In genomic region chr12:6493580-6494350, GRCh38 we compare ENCODE assay signal across 1 cellular context.
A peak's percentile ranks its signal among the peaks of the same experiment; 100 is the strongest.
TF ChIP-seq lines count a peak whose summit lies in the region.

NCAPD2 (plus strand) TSS chr12:6494102; CDS start chr12:6495099, 997 bp downstream.

TF ChIP-seq in GM12878, 131 proteins besides CTCF, POLR2A, EP300 and RAD21 (continued from another document and continues in another):
- TF ChIP-seq ZBTB40 (IDR thresholded peaks at IDR 0.05; ENCODE audit: borderline replicate concordance) (0 out of 2 replicates have a peak, but pooled peaks have one; percentile 7), EGR1 (IDR thresholded peaks at IDR 0.05; ENCODE audit: borderline replicate concordance in 1 of 2, low read depth in 2 of 2, low read length in 2 of 2) (peak in 1 of 2 experiments; percentile 96; a peak in 2 of 3 replicates), ZNF687 (IDR thresholded peaks at IDR 0.05) (peak; percentile 38; the same call in 1 of the 2 replicates), BCL3 (IDR thresholded peaks at IDR 0.05; ENCODE audit: borderline replicate concordance, insufficient read depth, low read depth, low read length, poor library complexity, severe bottlenecking) (no peak), CHD2 (IDR thresholded peaks at IDR 0.05; ENCODE audit: borderline replicate concordance, low read depth, low read length) (peak; percentile 46; the same call in 1 of the 2 replicates), STAT1 (conservative IDR thresholded peaks at IDR 0.05) (0 out of 2 replicates have a peak, but pooled peaks have one; percentile 8), SMC3 (IDR thresholded peaks at IDR 0.05; ENCODE audit: borderline replicate concordance, low read length) (peak; percentile 25; the same call in 1 of the 2 replicates), HSF1 (IDR thresholded peaks at IDR 0.05; ENCODE audit: low read depth, low read length) (no peak), YBX1 (IDR thresholded peaks at IDR 0.05) (no peak), PRDM15 (CRISPR knock-in tag; IDR thresholded peaks at IDR 0.05) (no peak), MLLT1 (IDR thresholded peaks at IDR 0.05) (peak; percentile 53; the same call in 1 of the 2 replicates), NBN (IDR thresholded peaks at IDR 0.05) (peak; percentile 37; the same call in 1 of the 2 replicates), SIX5 (IDR thresholded peaks at IDR 0.05; ENCODE audit: low read depth, low read length, severe bottlenecking) (no peak), GABPA (IDR thresholded peaks at IDR 0.05; ENCODE audit: low read depth) (peak; percentile 52; the same call in 1 of the 2 replicates), FOXK2 (IDR thresholded peaks at IDR 0.05) (no peak), ZNF384 (IDR thresholded peaks at IDR 0.05; ENCODE audit: borderline replicate concordance, low read depth, low read length) (no peak), RCOR1 (conservative IDR thresholded peaks at IDR 0.05; ENCODE audit: low read depth, low read length) (no peak), NRF1 (conservative IDR thresholded peaks at IDR 0.05; ENCODE audit: low read depth, low read length) (no peak), STAT3 (IDR thresholded peaks at IDR 0.05; ENCODE audit: low read depth, low read length) (no peak), SKIL (IDR thresholded peaks at IDR 0.05; ENCODE audit: low read depth, poor library complexity, severe bottlenecking) (no peak), SMAD1 (IDR thresholded peaks at IDR 0.05; ENCODE audit: low read depth, partially characterized antibody) (peak; percentile 22), POLR2AphosphoS2 (IDR thresholded peaks at IDR 0.05; ENCODE audit: low read depth, low read length) (no peak; the same call in 1 of the 2 replicates), MEF2B (IDR thresholded peaks at IDR 0.05; ENCODE audit: partially characterized antibody, poor library complexity, severe bottlenecking) (peak; percentile 47), PAX5 (IDR thresholded peaks at IDR 0.05; ENCODE audit: borderline replicate concordance, low read depth, low read length) (peak; percentile 10; the same call in 1 of the 2 replicates), RB1 (IDR thresholded peaks at IDR 0.05; ENCODE audit: borderline replicate concordance) (no peak), FOXM1 (IDR thresholded peaks at IDR 0.05; ENCODE audit: low read depth, low read length) (no peak; the same call in 1 of the 2 replicates), USF1 (IDR thresholded peaks at IDR 0.05; ENCODE audit: borderline replicate concordance, extremely low read length, insufficient read depth, low read depth, low read length) (no peak), NR2F1 (conservative IDR thresholded peaks at IDR 0.05) (peak; percentile 55; the same call in 1 of the 2 replicates), PML (IDR thresholded peaks at IDR 0.05; ENCODE audit: low read length) (peak; percentile 85; the same call in 1 of the 2 replicates), MXI1 (IDR thresholded peaks at IDR 0.05; ENCODE audit: low read depth, low read length) (peak; percentile 96), RUNX3 (IDR thresholded peaks at IDR 0.05; ENCODE audit: low read length) (peak; percentile 48; the same call in 1 of the 2 replicates), BACH1 (IDR thresholded peaks at IDR 0.05; ENCODE audit: borderline replicate concordance) (no peak; the same call in none of the 2 replicates), USF2 (IDR thresholded peaks at IDR 0.05; ENCODE audit: borderline replicate concordance, low read depth, low read length) (no peak)
